1 cellular context compared by ENCODE assay signal in the genomic region with DNA sequence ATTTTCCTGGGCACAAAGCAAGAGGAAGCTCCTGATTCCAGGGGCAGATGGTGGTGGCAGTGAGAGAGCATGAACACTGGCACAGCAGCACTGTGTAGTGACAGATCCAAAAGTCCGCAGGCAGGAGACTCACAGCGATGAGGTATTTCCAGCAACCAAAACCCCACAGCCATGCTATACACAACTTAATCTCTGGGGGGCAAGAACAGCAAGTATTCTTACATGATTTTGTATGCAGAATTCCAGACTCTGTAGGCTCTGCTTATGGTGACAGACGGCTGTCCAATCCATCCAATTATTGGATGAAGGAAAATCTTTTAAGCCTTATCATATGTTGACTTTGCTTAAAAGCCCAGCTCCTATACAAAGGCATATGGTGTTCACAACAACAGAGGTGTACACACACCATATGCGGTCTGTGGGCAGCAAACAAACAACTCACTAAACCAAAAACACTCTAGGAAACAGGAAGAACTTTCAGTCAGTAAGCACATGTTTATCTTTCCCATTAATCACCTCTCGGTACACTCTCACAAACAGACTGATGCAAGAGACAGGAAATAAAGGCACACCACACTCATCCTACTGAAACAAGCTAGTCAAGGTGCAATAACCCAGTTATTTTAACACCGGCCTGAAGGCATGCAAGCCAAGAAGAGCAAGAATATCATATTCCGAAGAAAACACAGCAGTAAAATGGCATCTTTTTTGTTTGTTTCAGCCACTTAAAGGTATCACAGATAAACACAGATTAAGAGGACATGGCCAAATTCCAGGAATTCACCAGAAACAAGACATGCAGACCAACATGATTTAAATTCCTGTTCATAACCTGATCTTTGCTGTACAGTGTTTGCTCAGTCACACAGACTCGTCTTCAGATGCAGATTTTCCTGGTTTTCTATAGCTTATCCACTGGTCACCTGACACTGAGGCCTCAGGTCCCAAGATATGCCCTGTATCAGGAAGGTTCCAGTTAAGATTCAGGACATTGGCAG.
A peak's percentile ranks its signal among the peaks of the same experiment; 100 is the strongest.
TF ChIP-seq lines count a peak whose summit lies in the region.

No MANE protein-coding gene starts in this region.

TF ChIP-seq in GM12878, 131 proteins besides CTCF, POLR2A, EP300 and RAD21 (continues in another document):
- TF ChIP-seq PAX5 (IDR thresholded peaks at IDR 0.05; ENCODE audit: borderline replicate concordance, low read depth, low read length) (0 out of 2 replicates have a peak, but pooled peaks have one; percentile 9), NFXL1 (IDR thresholded peaks at IDR 0.05; ENCODE audit: borderline replicate concordance) (no peak), SMARCA5 (IDR thresholded peaks at IDR 0.05) (no peak), HDGF (IDR thresholded peaks at IDR 0.05) (no peak), NBN (IDR thresholded peaks at IDR 0.05) (no peak), SUZ12 (IDR thresholded peaks at IDR 0.05; ENCODE audit: unreplicated experiment) (no peak), PAX8 (IDR thresholded peaks at IDR 0.05) (no peak), BACH1 (IDR thresholded peaks at IDR 0.05; ENCODE audit: borderline replicate concordance) (no peak), SMAD5 (IDR thresholded peaks at IDR 0.05; ENCODE audit: low read depth) (no peak), SREBF2 (IDR thresholded peaks at IDR 0.05; ENCODE audit: low read length) (no peak), ZNF24 (IDR thresholded peaks at IDR 0.05) (no peak), ATF7 (IDR thresholded peaks at IDR 0.05; ENCODE audit: low read depth) (peak; percentile 37; the same call in 1 of the 2 replicates), IKZF1 (conservative IDR thresholded peaks at IDR 0.05) (no peak), ZNF384 (IDR thresholded peaks at IDR 0.05; ENCODE audit: borderline replicate concordance, low read depth, low read length) (no peak), POLR2AphosphoS5 (IDR thresholded peaks at IDR 0.05; ENCODE audit: low read length) (no peak), YY1 (IDR thresholded peaks at IDR 0.05; ENCODE audit: low read depth, low read length) (no peak), CEBPB (IDR thresholded peaks at IDR 0.05; ENCODE audit: borderline replicate concordance in 1 of 2, low read depth in 2 of 2, low read length in 2 of 2) (0 out of 4 replicates have a peak, but pooled peaks of 1 of the 2 experiments have one; percentile 57), SIN3A (IDR thresholded peaks at IDR 0.05; ENCODE audit: low read depth, low read length) (no peak), RELA (IDR thresholded peaks at IDR 0.05; ENCODE audit: borderline replicate concordance, partially characterized antibody) (no peak), POLR2AphosphoS2 (IDR thresholded peaks at IDR 0.05; ENCODE audit: low read depth, low read length) (no peak), RB1 (IDR thresholded peaks at IDR 0.05; ENCODE audit: borderline replicate concordance) (no peak), SRF (IDR thresholded peaks at IDR 0.05; ENCODE audit: low read depth in 2 of 2, low read length in 2 of 2) (no peak), ETV6 (conservative IDR thresholded peaks at IDR 0.05 in 1 of 2, IDR thresholded peaks at IDR 0.05 in 1 of 2; ENCODE audit: borderline replicate concordance in 1 of 2, low read depth in 1 of 2) (no peak), ZNF274 (IDR thresholded peaks at IDR 0.05; ENCODE audit: insufficient read depth, insufficient read length) (no peak), KLF5 (IDR thresholded peaks at IDR 0.05; ENCODE audit: partially characterized antibody) (no peak), TARDBP (IDR thresholded peaks at IDR 0.05; ENCODE audit: borderline replicate concordance) (no peak), JUND (IDR thresholded peaks at IDR 0.05; ENCODE audit: low read depth, low read length) (no peak), FOXK2 (IDR thresholded peaks at IDR 0.05) (no peak), MYB (IDR thresholded peaks at IDR 0.05; ENCODE audit: borderline replicate concordance, low read depth, low read length) (no peak), WRNIP1 (IDR thresholded peaks at IDR 0.05; ENCODE audit: borderline replicate concordance, low read depth, low read length) (no peak), TCF7 (IDR thresholded peaks at IDR 0.05; ENCODE audit: borderline replicate concordance) (no peak), NR2C2 (IDR thresholded peaks at IDR 0.05; ENCODE audit: borderline replicate concordance, control insufficient read depth, insufficient read length, low read depth) (no peak), SUPT20H (IDR thresholded peaks at IDR 0.05; ENCODE audit: borderline replicate concordance, control insufficient read depth, low read depth, low read length) (no peak), FOXM1 (IDR thresholded peaks at IDR 0.05; ENCODE audit: low read depth, low read length) (no peak)
- TF ChIP-seq, protein P1, sequence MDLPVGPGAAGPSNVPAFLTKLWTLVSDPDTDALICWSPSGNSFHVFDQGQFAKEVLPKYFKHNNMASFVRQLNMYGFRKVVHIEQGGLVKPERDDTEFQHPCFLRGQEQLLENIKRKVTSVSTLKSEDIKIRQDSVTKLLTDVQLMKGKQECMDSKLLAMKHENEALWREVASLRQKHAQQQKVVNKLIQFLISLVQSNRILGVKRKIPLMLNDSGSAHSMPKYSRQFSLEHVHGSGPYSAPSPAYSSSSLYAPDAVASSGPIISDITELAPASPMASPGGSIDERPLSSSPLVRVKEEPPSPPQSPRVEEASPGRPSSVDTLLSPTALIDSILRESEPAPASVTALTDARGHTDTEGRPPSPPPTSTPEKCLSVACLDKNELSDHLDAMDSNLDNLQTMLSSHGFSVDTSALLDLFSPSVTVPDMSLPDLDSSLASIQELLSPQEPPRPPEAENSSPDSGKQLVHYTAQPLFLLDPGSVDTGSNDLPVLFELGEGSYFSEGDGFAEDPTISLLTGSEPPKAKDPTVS (IDR thresholded peaks at IDR 0.05; ENCODE audit: low read depth, low read length), result no peak
- TF ChIP-seq, protein P2, sequence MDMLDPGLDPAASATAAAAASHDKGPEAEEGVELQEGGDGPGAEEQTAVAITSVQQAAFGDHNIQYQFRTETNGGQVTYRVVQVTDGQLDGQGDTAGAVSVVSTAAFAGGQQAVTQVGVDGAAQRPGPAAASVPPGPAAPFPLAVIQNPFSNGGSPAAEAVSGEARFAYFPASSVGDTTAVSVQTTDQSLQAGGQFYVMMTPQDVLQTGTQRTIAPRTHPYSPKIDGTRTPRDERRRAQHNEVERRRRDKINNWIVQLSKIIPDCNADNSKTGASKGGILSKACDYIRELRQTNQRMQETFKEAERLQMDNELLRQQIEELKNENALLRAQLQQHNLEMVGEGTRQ (IDR thresholded peaks at IDR 0.05; ENCODE audit: borderline replicate concordance, low read depth, low read length), result no peak
- TF ChIP-seq, protein P3, sequence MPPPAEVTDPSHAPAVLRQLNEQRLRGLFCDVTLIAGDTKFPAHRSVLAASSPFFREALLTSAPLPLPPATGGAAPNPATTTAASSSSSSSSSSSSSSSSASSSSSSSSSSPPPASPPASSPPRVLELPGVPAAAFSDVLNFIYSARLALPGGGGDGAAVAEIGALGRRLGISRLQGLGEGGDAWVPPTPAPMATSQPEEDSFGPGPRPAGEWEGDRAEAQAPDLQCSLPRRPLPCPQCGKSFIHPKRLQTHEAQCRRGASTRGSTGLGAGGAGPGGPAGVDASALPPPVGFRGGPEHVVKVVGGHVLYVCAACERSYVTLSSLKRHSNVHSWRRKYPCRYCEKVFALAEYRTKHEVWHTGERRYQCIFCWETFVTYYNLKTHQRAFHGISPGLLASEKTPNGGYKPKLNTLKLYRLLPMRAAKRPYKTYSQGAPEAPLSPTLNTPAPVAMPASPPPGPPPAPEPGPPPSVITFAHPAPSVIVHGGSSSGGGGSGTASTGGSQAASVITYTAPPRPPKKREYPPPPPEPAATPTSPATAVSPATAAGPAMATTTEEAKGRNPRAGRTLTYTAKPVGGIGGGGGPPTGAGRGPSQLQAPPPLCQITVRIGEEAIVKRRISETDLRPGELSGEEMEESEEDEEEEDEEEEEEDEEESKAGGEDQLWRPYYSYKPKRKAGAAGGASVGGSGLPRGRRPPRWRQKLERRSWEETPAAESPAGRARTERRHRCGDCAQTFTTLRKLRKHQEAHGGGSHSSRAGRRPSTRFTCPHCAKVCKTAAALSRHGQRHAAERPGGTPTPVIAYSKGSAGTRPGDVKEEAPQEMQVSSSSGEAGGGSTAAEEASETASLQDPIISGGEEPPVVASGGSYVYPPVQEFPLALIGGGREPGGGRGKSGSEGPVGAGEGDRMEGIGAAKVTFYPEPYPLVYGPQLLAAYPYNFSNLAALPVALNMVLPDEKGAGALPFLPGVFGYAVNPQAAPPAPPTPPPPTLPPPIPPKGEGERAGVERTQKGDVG (CRISPR knock-in tag; IDR thresholded peaks at IDR 0.05), result no peak
- TF ChIP-seq, protein P4, sequence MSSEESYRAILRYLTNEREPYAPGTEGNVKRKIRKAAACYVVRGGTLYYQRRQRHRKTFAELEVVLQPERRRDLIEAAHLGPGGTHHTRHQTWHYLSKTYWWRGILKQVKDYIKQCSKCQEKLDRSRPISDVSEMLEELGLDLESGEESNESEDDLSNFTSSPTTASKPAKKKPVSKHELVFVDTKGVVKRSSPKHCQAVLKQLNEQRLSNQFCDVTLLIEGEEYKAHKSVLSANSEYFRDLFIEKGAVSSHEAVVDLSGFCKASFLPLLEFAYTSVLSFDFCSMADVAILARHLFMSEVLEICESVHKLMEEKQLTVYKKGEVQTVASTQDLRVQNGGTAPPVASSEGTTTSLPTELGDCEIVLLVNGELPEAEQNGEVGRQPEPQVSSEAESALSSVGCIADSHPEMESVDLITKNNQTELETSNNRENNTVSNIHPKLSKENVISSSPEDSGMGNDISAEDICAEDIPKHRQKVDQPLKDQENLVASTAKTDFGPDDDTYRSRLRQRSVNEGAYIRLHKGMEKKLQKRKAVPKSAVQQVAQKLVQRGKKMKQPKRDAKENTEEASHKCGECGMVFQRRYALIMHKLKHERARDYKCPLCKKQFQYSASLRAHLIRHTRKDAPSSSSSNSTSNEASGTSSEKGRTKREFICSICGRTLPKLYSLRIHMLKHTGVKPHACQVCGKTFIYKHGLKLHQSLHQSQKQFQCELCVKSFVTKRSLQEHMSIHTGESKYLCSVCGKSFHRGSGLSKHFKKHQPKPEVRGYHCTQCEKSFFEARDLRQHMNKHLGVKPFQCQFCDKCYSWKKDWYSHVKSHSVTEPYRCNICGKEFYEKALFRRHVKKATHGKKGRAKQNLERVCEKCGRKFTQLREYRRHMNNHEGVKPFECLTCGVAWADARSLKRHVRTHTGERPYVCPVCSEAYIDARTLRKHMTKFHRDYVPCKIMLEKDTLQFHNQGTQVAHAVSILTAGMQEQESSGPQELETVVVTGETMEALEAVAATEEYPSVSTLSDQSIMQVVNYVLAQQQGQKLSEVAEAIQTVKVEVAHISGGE (CRISPR knock-in tag; IDR thresholded peaks at IDR 0.05), result no peak
- TF ChIP-seq, protein P5, sequence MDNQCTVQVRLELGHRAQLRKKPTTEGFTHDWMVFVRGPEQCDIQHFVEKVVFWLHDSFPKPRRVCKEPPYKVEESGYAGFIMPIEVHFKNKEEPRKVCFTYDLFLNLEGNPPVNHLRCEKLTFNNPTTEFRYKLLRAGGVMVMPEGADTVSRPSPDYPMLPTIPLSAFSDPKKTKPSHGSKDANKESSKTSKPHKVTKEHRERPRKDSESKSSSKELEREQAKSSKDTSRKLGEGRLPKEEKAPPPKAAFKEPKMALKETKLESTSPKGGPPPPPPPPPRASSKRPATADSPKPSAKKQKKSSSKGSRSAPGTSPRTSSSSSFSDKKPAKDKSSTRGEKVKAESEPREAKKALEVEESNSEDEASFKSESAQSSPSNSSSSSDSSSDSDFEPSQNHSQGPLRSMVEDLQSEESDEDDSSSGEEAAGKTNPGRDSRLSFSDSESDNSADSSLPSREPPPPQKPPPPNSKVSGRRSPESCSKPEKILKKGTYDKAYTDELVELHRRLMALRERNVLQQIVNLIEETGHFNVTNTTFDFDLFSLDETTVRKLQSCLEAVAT (IDR thresholded peaks at IDR 0.05), result no peak
- TF ChIP-seq, protein P6, sequence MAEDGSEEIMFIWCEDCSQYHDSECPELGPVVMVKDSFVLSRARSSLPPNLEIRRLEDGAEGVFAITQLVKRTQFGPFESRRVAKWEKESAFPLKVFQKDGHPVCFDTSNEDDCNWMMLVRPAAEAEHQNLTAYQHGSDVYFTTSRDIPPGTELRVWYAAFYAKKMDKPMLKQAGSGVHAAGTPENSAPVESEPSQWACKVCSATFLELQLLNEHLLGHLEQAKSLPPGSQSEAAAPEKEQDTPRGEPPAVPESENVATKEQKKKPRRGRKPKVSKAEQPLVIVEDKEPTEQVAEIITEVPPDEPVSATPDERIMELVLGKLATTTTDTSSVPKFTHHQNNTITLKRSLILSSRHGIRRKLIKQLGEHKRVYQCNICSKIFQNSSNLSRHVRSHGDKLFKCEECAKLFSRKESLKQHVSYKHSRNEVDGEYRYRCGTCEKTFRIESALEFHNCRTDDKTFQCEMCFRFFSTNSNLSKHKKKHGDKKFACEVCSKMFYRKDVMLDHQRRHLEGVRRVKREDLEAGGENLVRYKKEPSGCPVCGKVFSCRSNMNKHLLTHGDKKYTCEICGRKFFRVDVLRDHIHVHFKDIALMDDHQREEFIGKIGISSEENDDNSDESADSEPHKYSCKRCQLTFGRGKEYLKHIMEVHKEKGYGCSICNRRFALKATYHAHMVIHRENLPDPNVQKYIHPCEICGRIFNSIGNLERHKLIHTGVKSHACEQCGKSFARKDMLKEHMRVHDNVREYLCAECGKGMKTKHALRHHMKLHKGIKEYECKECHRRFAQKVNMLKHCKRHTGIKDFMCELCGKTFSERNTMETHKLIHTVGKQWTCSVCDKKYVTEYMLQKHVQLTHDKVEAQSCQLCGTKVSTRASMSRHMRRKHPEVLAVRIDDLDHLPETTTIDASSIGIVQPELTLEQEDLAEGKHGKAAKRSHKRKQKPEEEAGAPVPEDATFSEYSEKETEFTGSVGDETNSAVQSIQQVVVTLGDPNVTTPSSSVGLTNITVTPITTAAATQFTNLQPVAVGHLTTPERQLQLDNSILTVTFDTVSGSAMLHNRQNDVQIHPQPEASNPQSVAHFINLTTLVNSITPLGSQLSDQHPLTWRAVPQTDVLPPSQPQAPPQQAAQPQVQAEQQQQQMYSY (CRISPR knock-in tag; IDR thresholded peaks at IDR 0.05), result no peak
- TF ChIP-seq, protein P7, sequence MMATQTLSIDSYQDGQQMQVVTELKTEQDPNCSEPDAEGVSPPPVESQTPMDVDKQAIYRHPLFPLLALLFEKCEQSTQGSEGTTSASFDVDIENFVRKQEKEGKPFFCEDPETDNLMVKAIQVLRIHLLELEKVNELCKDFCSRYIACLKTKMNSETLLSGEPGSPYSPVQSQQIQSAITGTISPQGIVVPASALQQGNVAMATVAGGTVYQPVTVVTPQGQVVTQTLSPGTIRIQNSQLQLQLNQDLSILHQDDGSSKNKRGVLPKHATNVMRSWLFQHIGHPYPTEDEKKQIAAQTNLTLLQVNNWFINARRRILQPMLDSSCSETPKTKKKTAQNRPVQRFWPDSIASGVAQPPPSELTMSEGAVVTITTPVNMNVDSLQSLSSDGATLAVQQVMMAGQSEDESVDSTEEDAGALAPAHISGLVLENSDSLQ (IDR thresholded peaks at IDR 0.05), result peak; percentile 70
- TF ChIP-seq, protein P8, sequence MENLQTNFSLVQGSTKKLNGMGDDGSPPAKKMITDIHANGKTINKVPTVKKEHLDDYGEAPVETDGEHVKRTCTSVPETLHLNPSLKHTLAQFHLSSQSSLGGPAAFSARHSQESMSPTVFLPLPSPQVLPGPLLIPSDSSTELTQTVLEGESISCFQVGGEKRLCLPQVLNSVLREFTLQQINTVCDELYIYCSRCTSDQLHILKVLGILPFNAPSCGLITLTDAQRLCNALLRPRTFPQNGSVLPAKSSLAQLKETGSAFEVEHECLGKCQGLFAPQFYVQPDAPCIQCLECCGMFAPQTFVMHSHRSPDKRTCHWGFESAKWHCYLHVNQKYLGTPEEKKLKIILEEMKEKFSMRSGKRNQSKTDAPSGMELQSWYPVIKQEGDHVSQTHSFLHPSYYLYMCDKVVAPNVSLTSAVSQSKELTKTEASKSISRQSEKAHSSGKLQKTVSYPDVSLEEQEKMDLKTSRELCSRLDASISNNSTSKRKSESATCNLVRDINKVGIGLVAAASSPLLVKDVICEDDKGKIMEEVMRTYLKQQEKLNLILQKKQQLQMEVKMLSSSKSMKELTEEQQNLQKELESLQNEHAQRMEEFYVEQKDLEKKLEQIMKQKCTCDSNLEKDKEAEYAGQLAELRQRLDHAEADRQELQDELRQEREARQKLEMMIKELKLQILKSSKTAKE (IDR thresholded peaks at IDR 0.05; ENCODE audit: low read depth, poor library complexity, severe bottlenecking), result peak; percentile 23
